ENCODE assay signal across 8 cellular contexts in the genomic region with DNA sequence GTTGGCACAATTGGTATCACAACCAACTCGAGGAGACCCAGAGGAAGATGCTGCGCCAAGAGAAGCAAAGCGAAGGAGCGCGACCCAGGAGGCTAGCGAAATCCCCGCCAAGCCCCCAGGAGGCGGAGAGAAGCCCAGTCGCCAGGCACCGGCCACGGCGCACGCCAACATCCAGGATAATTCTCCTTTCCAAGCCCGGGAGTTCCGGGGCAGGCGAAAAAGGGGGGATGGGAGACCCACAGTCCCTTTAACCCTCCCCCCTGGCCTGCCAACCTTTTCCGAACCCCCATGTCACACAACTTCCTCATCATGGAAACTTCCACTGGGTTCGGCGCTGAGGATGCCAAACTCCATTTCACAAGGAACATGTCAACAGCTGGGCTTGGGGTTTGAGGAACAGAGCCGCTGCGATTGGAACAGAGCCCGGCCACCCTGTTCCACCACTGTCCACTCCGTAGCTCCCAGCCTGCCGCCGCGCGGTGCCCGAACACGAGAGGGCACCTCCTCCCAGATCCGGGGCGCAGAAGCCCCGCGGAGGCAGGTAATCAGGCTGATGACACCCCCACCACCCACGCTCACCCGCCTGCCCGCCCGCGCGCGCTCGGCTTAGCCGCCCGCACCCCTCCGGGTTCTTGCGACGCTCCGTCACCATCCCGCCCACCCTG. TPM values are rescaled to one million over a fixed set of nuclear protein-coding genes. Genes with fewer than 3 reads are reported as not detected.
DNase-seq lines count a peak whose midpoint lies in the region; ATAC-seq, FAIRE-seq and TF ChIP-seq lines count a peak whose summit lies in the region.

No MANE protein-coding gene starts in this region.

- no peak for DNase-seq in activated naive CD8-positive, alpha-beta T cell treated with anti-CD3 and anti-CD28 coated beads, Interleukin-2, amount 50 U/mL, for 24 hours
- peak; percentile 83 for DNase-seq in left ventricle myocardium inferior
- DNase-seq in pancreas: peak; percentile 63 to 87 (median 76)
- no peak for DNase-seq in EL
- DNase-seq in activated T-cell treated with anti-CD3 and anti-CD28 coated beads, Interleukin-2, amount 50 U/mL, for 1 hour: no peak
- no peak for DNase-seq in NCI-H1092 treated with DMSO at 0.1 percent for 48 hours (lab: John Stamatoyannopoulos, UW)
- DNase-seq in activated T-cell treated with anti-CD3 and anti-CD28 coated beads, Interleukin-2, amount 50 U/mL, for 48 hours: no peak

- H3K9me3 Mint-ChIP-seq in activated naive CD8-positive, alpha-beta T cell treated with anti-CD3 and anti-CD28 coated beads, Interleukin-2, amount 50 U/mL, for 24 hours: no peaks in the 10 kb centered on the region

- WGBS in pancreas, 2 donors: 1% methylated on average over 48 of the region's 48 CpGs

- no peaks in the 10 kb centered on the region for H3K36me3 Mint-ChIP-seq in activated naive CD8-positive, alpha-beta T cell treated with anti-CD3 and anti-CD28 coated beads, Interleukin-2, amount 50 U/mL, for 24 hours (ENCODE audit: low read depth)

- FAIRE-seq in pancreas (lab: Jason Lieb, UNC): no peak

- peaks cover 46% of the 10 kb centered on the region for H3K27me3 Mint-ChIP-seq in activated naive CD8-positive, alpha-beta T cell treated with anti-CD3 and anti-CD28 coated beads, Interleukin-2, amount 50 U/mL, for 24 hours

- H3K27ac Mint-ChIP-seq in activated naive CD8-positive, alpha-beta T cell treated with anti-CD3 and anti-CD28 coated beads, Interleukin-2, amount 50 U/mL, for 24 hours: no peak overlapping the region

- H3K36me3 ChIP-seq in left ventricle myocardium inferior: no peaks in the 10 kb centered on the region
- H3K36me3 ChIP-seq in pancreas: no peaks in the 10 kb centered on the region

- H3K4me1 Mint-ChIP-seq in activated naive CD8-positive, alpha-beta T cell treated with anti-CD3 and anti-CD28 coated beads, Interleukin-2, amount 50 U/mL, for 24 hours: peaks cover 15% of the 10 kb centered on the region

- no peaks in the 10 kb centered on the region for H3K9me3 ChIP-seq in left ventricle myocardium inferior (replicated peaks)
- no peaks in the 10 kb centered on the region for H3K9me3 ChIP-seq in pancreas

- H3K27me3 ChIP-seq in left ventricle myocardium inferior (ENCODE audit: low read depth): peaks cover 21% of the 10 kb centered on the region
- H3K27me3 ChIP-seq in pancreas: no peaks in the 10 kb centered on the region

- peaks cover 71% of the 10 kb centered on the region for H3K4me1 ChIP-seq in left ventricle myocardium inferior
- peaks cover 0 to 11% (median 8%) of the 10 kb centered on the region in 3 donors for H3K4me1 ChIP-seq in pancreas

- intact Hi-C loops in left ventricle myocardium inferior (cut with micrococcal nuclease) (loop anchor here (10.0 kb wide), 1 partner anchor 229 kb away; no protein-coding TSS in a partner anchor), pancreas (cut with DNase I) (loop anchor here in 1 of 3 donors (10.0 kb wide), 1 partner anchor 129 kb away; no protein-coding TSS in a partner anchor)

- H3K4me3 ChIP-seq in left ventricle myocardium inferior: peak overlapping the region; percentile 80
- H3K4me3 ChIP-seq in pancreas: peak overlapping the region; percentile 56 to 76 (median 70)

- H3K27ac ChIP-seq in left ventricle myocardium inferior (replicated peaks) (peak overlapping the region; percentile 95), pancreas (peak overlapping the region; percentile 96 to 98 (median 97))

- peak; percentile 3 for TF ChIP-seq CTCF in left ventricle myocardium inferior (IDR thresholded peaks at IDR 0.05; ENCODE audit: borderline replicate concordance)
- no peak for TF ChIP-seq CTCF in pancreas (IDR thresholded peaks at IDR 0.05)

- H3K4me3 Mint-ChIP-seq in activated naive CD8-positive, alpha-beta T cell treated with anti-CD3 and anti-CD28 coated beads, Interleukin-2, amount 50 U/mL, for 24 hours: peak overlapping the region; percentile 43

- peak; percentile 5 for ATAC-seq in HG03442 (IDR thresholded peaks at IDR 0.05; ENCODE audit: unreplicated experiment)
- ATAC-seq in activated naive CD8-positive, alpha-beta T cell treated with anti-CD3 and anti-CD28 coated beads, Interleukin-2, amount 50 U/mL, for 24 hours: no peak
- ATAC-seq in pancreas: peak; percentile 39 to 59 (median 52)

RNA-seq across cellular contexts. Expression of gene THRB, which starts 0.6 kb away (rescaled TPM):
- total RNA-seq in left ventricle myocardium inferior: 32.8 TPM
- 10 to 100 TPM in 2 of 6 donors, 1 to 10 TPM in 4; 6.6 to 12.4 (median 8.7) TPM for total RNA-seq in pancreas
- 1 to 10 TPM; 2.1 to 2.3 TPM for polyA plus RNA-seq in pancreas

Comparison
In these comparisons a context has a peak if more than half of its experiments do, and no peak if none do; other contexts are left out.
1. DNase-seq: peak in left ventricle myocardium inferior (single experiment) and pancreas (6 of 6); none in activated naive CD8-positive, alpha-beta T cell treated with anti-CD3 and anti-CD28 coated beads, Interleukin-2, amount 50 U/mL, for 24 hours (single experiment), EL (single experiment), activated T-cell treated with anti-CD3 and anti-CD28 coated beads, Interleukin-2, amount 50 U/mL, for 1 hour (single experiment), NCI-H1092 treated with DMSO at 0.1 percent for 48 hours (single experiment) and activated T-cell treated with anti-CD3 and anti-CD28 coated beads, Interleukin-2, amount 50 U/mL, for 48 hours (0 of 2).